In the genomic region with DNA sequence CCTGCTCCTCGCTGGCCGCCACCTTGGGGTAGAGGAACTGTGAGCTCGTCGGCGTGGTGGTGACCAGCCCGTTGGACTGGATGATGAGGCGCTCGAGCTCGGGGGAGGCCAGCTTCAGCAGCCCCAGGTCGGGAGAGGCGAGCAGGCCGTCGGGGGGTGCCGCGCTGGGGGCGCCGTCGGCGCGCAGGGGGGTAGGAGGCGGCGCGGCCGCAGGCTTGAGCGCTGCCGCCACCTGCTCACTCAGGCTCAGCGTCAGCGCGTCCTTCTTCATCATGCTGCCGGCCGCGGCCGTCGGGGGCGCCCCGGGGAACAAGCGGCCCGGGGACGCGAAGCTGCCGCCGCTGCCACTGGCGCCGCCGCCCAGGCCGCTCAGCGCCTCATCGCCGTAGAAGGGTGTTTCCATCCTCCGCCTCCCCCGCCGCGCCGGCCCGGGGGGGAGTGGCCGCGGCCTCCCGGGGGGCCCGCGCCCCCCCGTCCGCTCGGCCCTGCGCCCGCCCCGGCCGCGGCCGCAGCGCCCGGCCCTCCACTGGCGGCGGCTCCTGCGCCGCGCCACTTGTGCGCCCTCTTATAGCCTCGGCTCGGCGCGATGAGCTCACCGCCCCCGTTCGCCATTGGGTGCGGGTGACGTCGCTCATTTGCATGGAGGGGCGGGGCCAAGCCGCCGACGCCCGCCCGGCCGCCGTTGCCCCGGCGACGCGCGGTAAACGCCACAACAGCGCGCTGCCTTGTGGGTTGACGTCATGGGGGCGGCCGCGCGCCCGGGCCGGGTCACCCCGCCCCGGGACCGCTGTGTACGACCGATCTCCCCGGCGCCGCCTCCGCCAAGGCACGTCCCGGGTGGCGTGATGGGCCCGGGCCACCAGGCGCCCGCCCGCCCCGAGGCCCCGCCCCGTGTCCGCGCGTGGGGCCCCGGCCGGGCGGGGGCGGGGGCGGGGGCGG, we compare ENCODE assay signal across 1 cellular context.
TF ChIP-seq lines count a peak whose summit lies in the region.

JUND (minus strand) TSS at position 541 of the 939 bp plus-strand sequence; CDS start at position 403, 138 bp downstream.

TF ChIP-seq in K562, 482 proteins besides CTCF, POLR2A, EP300 and RAD21 (continued from another document and continues in another):
- TF ChIP-seq NFE2L1 (tag; IDR thresholded peaks at IDR 0.05; ENCODE audit: borderline replicate concordance, low read depth): no peak
- TF ChIP-seq PREB (CRISPR knock-in tag; IDR thresholded peaks at IDR 0.05): no peak
- no peak for TF ChIP-seq ZNF76 (CRISPR knock-in tag; IDR thresholded peaks at IDR 0.05; ENCODE audit: borderline replicate concordance)
- TF ChIP-seq POLR2AphosphoS5 (IDR thresholded peaks at IDR 0.05; ENCODE audit: control insufficient read depth, insufficient read depth, low read depth, low read length): peak; percentile 95; the same call in 1 of the 2 replicates
- TF ChIP-seq RBM17 (IDR thresholded peaks at IDR 0.05; ENCODE audit: borderline replicate concordance, low read depth, low read length): no peak
- TF ChIP-seq SAFB2 (IDR thresholded peaks at IDR 0.05; ENCODE audit: borderline replicate concordance, low read depth, low read length, severe bottlenecking): no peak
- no peak for TF ChIP-seq ZC3H11A (IDR thresholded peaks at IDR 0.05; ENCODE audit: low read depth, low read length)
- no peak for TF ChIP-seq ETV6 (IDR thresholded peaks at IDR 0.05; ENCODE audit: borderline replicate concordance in 1 of 2, low read depth in 2 of 2, low read length in 1 of 2)
- TF ChIP-seq ETV6 (CRISPR knock-in tag; IDR thresholded peaks at IDR 0.05; ENCODE audit: borderline replicate concordance): peak; percentile 85
- TF ChIP-seq AFF4 (CRISPR knock-in tag; IDR thresholded peaks at IDR 0.05): peak; percentile 94
- TF ChIP-seq CBFA2T3 (IDR thresholded peaks at IDR 0.05): no peak
- TF ChIP-seq ZBTB5 (IDR thresholded peaks at IDR 0.05): no peak
- peak; percentile 91 for TF ChIP-seq SMAD4 (CRISPR knock-in tag; conservative IDR thresholded peaks at IDR 0.05)
- no peak for TF ChIP-seq NR4A1 (CRISPR knock-in tag; IDR thresholded peaks at IDR 0.05)
- no peak for TF ChIP-seq NR4A1 (tag; IDR thresholded peaks at IDR 0.05)
- TF ChIP-seq MTF1 (CRISPR knock-in tag; IDR thresholded peaks at IDR 0.05; ENCODE audit: borderline replicate concordance): no peak
- TF ChIP-seq, protein P1, sequence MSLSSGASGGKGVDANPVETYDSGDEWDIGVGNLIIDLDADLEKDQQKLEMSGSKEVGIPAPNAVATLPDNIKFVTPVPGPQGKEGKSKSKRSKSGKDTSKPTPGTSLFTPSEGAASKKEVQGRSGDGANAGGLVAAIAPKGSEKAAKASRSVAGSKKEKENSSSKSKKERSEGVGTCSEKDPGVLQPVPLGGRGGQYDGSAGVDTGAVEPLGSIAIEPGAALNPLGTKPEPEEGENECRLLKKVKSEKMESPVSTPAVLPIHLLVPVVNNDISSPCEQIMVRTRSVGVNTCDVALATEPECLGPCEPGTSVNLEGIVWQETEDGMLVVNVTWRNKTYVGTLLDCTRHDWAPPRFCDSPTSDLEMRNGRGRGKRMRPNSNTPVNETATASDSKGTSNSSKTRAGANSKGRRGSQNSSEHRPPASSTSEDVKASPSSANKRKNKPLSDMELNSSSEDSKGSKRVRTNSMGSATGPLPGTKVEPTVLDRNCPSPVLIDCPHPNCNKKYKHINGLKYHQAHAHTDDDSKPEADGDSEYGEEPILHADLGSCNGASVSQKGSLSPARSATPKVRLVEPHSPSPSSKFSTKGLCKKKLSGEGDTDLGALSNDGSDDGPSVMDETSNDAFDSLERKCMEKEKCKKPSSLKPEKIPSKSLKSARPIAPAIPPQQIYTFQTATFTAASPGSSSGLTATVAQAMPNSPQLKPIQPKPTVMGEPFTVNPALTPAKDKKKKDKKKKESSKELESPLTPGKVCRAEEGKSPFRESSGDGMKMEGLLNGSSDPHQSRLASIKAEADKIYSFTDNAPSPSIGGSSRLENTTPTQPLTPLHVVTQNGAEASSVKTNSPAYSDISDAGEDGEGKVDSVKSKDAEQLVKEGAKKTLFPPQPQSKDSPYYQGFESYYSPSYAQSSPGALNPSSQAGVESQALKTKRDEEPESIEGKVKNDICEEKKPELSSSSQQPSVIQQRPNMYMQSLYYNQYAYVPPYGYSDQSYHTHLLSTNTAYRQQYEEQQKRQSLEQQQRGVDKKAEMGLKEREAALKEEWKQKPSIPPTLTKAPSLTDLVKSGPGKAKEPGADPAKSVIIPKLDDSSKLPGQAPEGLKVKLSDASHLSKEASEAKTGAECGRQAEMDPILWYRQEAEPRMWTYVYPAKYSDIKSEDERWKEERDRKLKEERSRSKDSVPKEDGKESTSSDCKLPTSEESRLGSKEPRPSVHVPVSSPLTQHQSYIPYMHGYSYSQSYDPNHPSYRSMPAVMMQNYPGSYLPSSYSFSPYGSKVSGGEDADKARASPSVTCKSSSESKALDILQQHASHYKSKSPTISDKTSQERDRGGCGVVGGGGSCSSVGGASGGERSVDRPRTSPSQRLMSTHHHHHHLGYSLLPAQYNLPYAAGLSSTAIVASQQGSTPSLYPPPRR (CRISPR knock-in tag; IDR thresholded peaks at IDR 0.05; ENCODE audit: borderline replicate concordance): no peak; the same call in 1 of the 2 replicates
- TF ChIP-seq, protein P2, sequence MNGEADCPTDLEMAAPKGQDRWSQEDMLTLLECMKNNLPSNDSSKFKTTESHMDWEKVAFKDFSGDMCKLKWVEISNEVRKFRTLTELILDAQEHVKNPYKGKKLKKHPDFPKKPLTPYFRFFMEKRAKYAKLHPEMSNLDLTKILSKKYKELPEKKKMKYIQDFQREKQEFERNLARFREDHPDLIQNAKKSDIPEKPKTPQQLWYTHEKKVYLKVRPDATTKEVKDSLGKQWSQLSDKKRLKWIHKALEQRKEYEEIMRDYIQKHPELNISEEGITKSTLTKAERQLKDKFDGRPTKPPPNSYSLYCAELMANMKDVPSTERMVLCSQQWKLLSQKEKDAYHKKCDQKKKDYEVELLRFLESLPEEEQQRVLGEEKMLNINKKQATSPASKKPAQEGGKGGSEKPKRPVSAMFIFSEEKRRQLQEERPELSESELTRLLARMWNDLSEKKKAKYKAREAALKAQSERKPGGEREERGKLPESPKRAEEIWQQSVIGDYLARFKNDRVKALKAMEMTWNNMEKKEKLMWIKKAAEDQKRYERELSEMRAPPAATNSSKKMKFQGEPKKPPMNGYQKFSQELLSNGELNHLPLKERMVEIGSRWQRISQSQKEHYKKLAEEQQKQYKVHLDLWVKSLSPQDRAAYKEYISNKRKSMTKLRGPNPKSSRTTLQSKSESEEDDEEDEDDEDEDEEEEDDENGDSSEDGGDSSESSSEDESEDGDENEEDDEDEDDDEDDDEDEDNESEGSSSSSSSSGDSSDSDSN (IDR thresholded peaks at IDR 0.05; ENCODE audit: borderline replicate concordance in 1 of 2, low read depth in 2 of 2, low read length in 2 of 2): peak; percentile 96 to 97
- TF ChIP-seq CAMTA2 (CRISPR knock-in tag; conservative IDR thresholded peaks at IDR 0.05): no peak
- no peak for TF ChIP-seq SIRT6 (IDR thresholded peaks at IDR 0.05; ENCODE audit: low read depth, low read length)
- no peak for TF ChIP-seq ZNF232 (CRISPR knock-in tag; IDR thresholded peaks at IDR 0.05)
- no peak for TF ChIP-seq POLR3G (IDR thresholded peaks at IDR 0.05; ENCODE audit: extremely low read depth, insufficient read length, insufficient replicate concordance)
- peak in 1 of 2 experiments; percentile 66; a peak in 2 of 4 replicates for TF ChIP-seq KDM4B (IDR thresholded peaks at IDR 0.05; ENCODE audit: borderline replicate concordance in 2 of 2, low read depth in 1 of 2)
- TF ChIP-seq, protein P3, sequence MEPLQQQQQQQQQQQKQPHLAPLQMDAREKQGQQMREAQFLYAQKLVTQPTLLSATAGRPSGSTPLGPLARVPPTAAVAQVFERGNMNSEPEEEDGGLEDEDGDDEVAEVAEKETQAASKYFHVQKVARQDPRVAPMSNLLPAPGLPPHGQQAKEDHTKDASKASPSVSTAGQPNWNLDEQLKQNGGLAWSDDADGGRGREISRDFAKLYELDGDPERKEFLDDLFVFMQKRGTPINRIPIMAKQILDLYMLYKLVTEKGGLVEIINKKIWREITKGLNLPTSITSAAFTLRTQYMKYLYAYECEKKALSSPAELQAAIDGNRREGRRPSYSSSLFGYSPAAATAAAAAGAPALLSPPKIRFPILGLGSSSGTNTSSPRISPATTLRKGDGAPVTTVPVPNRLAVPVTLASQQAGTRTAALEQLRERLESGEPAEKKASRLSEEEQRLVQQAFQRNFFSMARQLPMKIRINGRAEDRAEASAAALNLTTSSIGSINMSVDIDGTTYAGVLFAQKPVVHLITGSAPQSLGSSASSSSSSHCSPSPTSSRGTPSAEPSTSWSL (CRISPR knock-in tag; IDR thresholded peaks at IDR 0.05; ENCODE audit: borderline replicate concordance): no peak
- TF ChIP-seq, protein P4, sequence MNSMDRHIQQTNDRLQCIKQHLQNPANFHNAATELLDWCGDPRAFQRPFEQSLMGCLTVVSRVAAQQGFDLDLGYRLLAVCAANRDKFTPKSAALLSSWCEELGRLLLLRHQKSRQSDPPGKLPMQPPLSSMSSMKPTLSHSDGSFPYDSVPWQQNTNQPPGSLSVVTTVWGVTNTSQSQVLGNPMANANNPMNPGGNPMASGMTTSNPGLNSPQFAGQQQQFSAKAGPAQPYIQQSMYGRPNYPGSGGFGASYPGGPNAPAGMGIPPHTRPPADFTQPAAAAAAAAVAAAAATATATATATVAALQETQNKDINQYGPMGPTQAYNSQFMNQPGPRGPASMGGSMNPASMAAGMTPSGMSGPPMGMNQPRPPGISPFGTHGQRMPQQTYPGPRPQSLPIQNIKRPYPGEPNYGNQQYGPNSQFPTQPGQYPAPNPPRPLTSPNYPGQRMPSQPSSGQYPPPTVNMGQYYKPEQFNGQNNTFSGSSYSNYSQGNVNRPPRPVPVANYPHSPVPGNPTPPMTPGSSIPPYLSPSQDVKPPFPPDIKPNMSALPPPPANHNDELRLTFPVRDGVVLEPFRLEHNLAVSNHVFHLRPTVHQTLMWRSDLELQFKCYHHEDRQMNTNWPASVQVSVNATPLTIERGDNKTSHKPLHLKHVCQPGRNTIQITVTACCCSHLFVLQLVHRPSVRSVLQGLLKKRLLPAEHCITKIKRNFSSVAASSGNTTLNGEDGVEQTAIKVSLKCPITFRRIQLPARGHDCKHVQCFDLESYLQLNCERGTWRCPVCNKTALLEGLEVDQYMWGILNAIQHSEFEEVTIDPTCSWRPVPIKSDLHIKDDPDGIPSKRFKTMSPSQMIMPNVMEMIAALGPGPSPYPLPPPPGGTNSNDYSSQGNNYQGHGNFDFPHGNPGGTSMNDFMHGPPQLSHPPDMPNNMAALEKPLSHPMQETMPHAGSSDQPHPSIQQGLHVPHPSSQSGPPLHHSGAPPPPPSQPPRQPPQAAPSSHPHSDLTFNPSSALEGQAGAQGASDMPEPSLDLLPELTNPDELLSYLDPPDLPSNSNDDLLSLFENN (IDR thresholded peaks at IDR 0.05; ENCODE audit: low read depth in 2 of 2, low read length in 2 of 2): peak in 1 of 2 experiments; percentile 83; a peak in 2 of 4 replicates
- peak; percentile 9; the same call in 1 of the 2 replicates for TF ChIP-seq ATF4 (CRISPR knock-in tag; IDR thresholded peaks at IDR 0.05)
- TF ChIP-seq DDX20 (tag; IDR thresholded peaks at IDR 0.05; ENCODE audit: low read depth): no peak
- TF ChIP-seq EZH2 (IDR thresholded peaks at IDR 0.05; ENCODE audit: borderline replicate concordance, low read depth, low read length): no peak
- TF ChIP-seq MEF2A (IDR thresholded peaks at IDR 0.05; ENCODE audit: control insufficient read depth, low read depth, low read length): 0 out of 2 replicates have a peak, but pooled peaks have one; percentile 7
- no peak for TF ChIP-seq ZNF507 (tag; conservative IDR thresholded peaks at IDR 0.05)
